In the genomic region with DNA sequence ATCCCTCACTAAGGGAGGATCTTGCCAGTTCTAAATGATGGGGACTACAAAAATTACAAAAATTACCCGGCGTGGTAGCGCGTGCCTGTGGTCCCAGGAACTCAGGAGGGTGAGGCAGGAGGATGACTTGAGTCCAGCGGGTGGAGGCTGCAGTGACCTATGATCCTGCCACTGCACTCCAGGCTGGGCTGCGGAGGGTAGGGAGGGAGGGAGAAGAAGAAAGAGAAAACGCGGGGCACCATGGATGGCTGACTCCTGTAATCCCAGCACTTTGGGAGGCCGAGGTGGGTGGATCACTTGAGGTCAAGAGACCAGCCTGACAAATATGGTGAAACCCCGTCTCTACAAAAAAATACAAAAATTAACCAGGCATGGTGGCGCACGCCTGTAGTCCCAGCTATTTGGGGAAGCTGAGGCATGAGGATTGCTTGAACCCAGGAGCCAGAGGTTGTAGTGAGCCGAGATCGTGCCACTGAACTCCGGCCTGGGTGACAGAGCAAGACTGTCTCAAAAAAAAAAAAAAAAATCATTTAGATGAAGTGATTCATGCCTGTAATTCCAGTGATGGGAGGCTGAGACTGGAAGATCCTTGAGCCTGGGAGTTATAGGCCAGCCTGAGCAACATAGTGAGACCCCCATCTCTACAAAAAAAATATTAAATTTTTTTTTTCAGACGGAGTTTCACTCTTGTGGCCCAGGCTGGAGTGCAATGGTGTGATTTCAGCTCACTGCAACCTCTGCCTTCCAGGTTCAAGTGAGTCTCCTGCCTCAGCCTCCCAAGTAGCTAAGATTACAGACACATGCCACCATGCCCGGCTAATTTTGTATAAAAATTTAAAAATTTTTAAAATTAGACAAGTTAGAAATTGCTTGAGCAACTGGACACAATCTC, we compare ENCODE assay signal across 7 cellular contexts.
DNase-seq lines count a peak whose midpoint lies in the region; ATAC-seq and TF ChIP-seq lines count a peak whose summit lies in the region.
"Not testable (repeated sequence)": the region's sequence is repeated elsewhere in the genome, so short reads cannot be mapped to it uniquely, and the experiment has no call there.

No MANE protein-coding gene starts in this region.

- H3K79me2 ChIP-seq in HCT116 (ENCODE audit: insufficient read depth, low read length): peaks cover 69% of the 10 kb centered on the region

- H3K4me3 ChIP-seq in HCT116 (replicated peaks in 1 of 2; ENCODE audit: low read depth in 1 of 2, low read length in 2 of 2); WERI-Rb-1 (ENCODE audit: low read depth, low read length): not testable (repeated sequence)

- not testable (repeated sequence) for TF ChIP-seq POLR2A in HCT116 (IDR thresholded peaks at IDR 0.05; ENCODE audit: borderline replicate concordance, extremely low read depth, insufficient read depth, insufficient read length)

- RAD21 ChIA-PET in HCT116 (lab: Charles Lee; ENCODE audit: low non-redundant PET in 1 of 2, low total read pairs in 2 of 2, uncharacterized antibody in 2 of 2, unreplicated experiment in 2 of 2): not testable (repeated sequence)

- POLR2A ChIA-PET in HCT116 (lab: Charles Lee); MCF 10A (lab: Yijun Ruan, JAX): not testable (repeated sequence)

- H3K36me3 ChIP-seq in HCT116 (ENCODE audit: control insufficient read depth in 1 of 2, insufficient read depth in 2 of 2, low read length in 2 of 2): not testable (repeated sequence)
- H3K36me3 ChIP-seq in WERI-Rb-1: peaks cover 10% of the 10 kb centered on the region

- BruUV-seq in HCT116 (replicated peaks; lab: Mats Ljungman, UMichigan); MCF 10A (replicated peaks; lab: Mats Ljungman, UMichigan): not testable (repeated sequence)

- not testable (repeated sequence) for TF ChIP-seq RAD21 in HCT116 (IDR thresholded peaks at IDR 0.05; ENCODE audit: low read depth)

- peak overlapping the region; percentile 81 for H3K27ac Mint-ChIP-seq in activated T-cell treated with anti-CD3 and anti-CD28 coated beads, Interleukin-2, amount 50 U/mL, for 72 hours
- H3K27ac Mint-ChIP-seq in MCF 10A (ENCODE audit: low read depth, unreplicated experiment): peak overlapping the region; percentile 75
- H3K27ac Mint-ChIP-seq in naive B cell: peak overlapping the region; percentile 49 to 98 (median 90)

- intact Hi-C loops in HCT116 (cut with micrococcal nuclease); MCF 10A (cut with micrococcal nuclease); left ventricle myocardium superior (cut with micrococcal nuclease): not testable (repeated sequence)

- not testable (repeated sequence) for H3K27me3 Mint-ChIP-seq in activated T-cell treated with anti-CD3 and anti-CD28 coated beads, Interleukin-2, amount 50 U/mL, for 72 hours (ENCODE audit: low read depth); MCF 10A (ENCODE audit: insufficient read depth, unreplicated experiment); naive B cell

- not testable (repeated sequence) for H4K20me1 ChIP-seq in HCT116 (ENCODE audit: insufficient read depth)

- not testable (repeated sequence) for H3K9me3 Mint-ChIP-seq in activated T-cell treated with anti-CD3 and anti-CD28 coated beads, Interleukin-2, amount 50 U/mL, for 72 hours; MCF 10A (ENCODE audit: unreplicated experiment); naive B cell

- CTCF ChIA-PET in HCT116 (lab: Charles Lee): not testable (repeated sequence)
- CTCF ChIA-PET in MCF 10A (lab: Yijun Ruan, JAX): interaction anchor here (0.6 kb wide), 1 partner anchor 60 kb away, joined by 3 read pairs; no protein-coding TSS in a partner anchor

- H3K9me2 ChIP-seq in HCT116 (ENCODE audit: insufficient read depth): not testable (repeated sequence)

- peak overlapping the region; percentile 82; the same call in 1 of the 2 replicates for H3K4me2 ChIP-seq in HCT116 (ENCODE audit: low read length)

- H3K27me3 ChIP-seq in HCT116 (ENCODE audit: insufficient read depth, low read length); WERI-Rb-1 (ENCODE audit: insufficient read depth, low read depth, severe bottlenecking): not testable (repeated sequence)

- not testable (repeated sequence) for H2AFZ ChIP-seq in HCT116 (ENCODE audit: low read depth, low read length, poor library complexity, severe bottlenecking)

- not testable (repeated sequence) for H3K9ac ChIP-seq in HCT116 (ENCODE audit: low read length)

- TF ChIP-seq CTCF in HCT116 (IDR thresholded peaks at IDR 0.05 in 2 of 3, conservative IDR thresholded peaks at IDR 0.05 in 1 of 3; ENCODE audit: borderline replicate concordance in 1 of 3, insufficient read depth in 1 of 3, low read depth in 2 of 3, low read length in 2 of 3); WERI-Rb-1 (IDR thresholded peaks at IDR 0.05; ENCODE audit: low read depth, low read length); MCF 10A (IDR thresholded peaks at IDR 0.05; ENCODE audit: unreplicated experiment): not testable (repeated sequence)

- peaks cover 8 to 20% of the 10 kb centered on the region in 2 experiments for H3K4me1 ChIP-seq in HCT116 (ENCODE audit: control insufficient read depth in 1 of 2, insufficient read depth in 2 of 2, low read length in 2 of 2)

- not testable (repeated sequence) for DNase-seq in HCT116 (ENCODE audit: low read depth, low spot score); activated T-cell treated with anti-CD3 and anti-CD28 coated beads, Interleukin-2, amount 50 U/mL, for 72 hours; MCF 10A (ENCODE audit: unreplicated experiment); naive B cell
- peak; percentile 6 for DNase-seq in WERI-Rb-1
- peak; percentile 27 for DNase-seq in left ventricle myocardium superior
- DNase-seq in stimulated activated CD4-positive, alpha-beta T cell treated with anti-CD3 and anti-CD28 coated beads, Interleukin-15, amount 100 ng/mL, for 24 hours: peak; percentile 1

- ATAC-seq in HCT116; activated T-cell treated with anti-CD3 and anti-CD28 coated beads, Interleukin-2, amount 50 U/mL, for 72 hours (replicated peaks in 1 of 2); left ventricle myocardium superior; naive B cell (ENCODE audit: low read depth in 2 of 2): not testable (repeated sequence)

- H3K36me3 Mint-ChIP-seq in activated T-cell treated with anti-CD3 and anti-CD28 coated beads, Interleukin-2, amount 50 U/mL, for 72 hours (ENCODE audit: insufficient read depth in 2 of 2): peaks cover 1 to 15% of the 10 kb centered on the region in 2 donors
- H3K36me3 Mint-ChIP-seq in MCF 10A (ENCODE audit: insufficient read depth, unreplicated experiment): peaks cover 36% of the 10 kb centered on the region
- H3K36me3 Mint-ChIP-seq in naive B cell: not testable (repeated sequence)

- H3K4me1 Mint-ChIP-seq in activated T-cell treated with anti-CD3 and anti-CD28 coated beads, Interleukin-2, amount 50 U/mL, for 72 hours (ENCODE audit: low read depth): peaks cover 47% of the 10 kb centered on the region
- H3K4me1 Mint-ChIP-seq in MCF 10A (ENCODE audit: insufficient read depth, unreplicated experiment): not testable (repeated sequence)
- peaks cover 29 to 49% (median 46%) of the 10 kb centered on the region in 3 donors for H3K4me1 Mint-ChIP-seq in naive B cell

- not testable (repeated sequence) for H3K4me3 Mint-ChIP-seq in activated T-cell treated with anti-CD3 and anti-CD28 coated beads, Interleukin-2, amount 50 U/mL, for 72 hours
- H3K4me3 Mint-ChIP-seq in MCF 10A (ENCODE audit: unreplicated experiment) (peak overlapping the region; percentile 16), naive B cell (peak overlapping the region in 6 of 8 donors; percentile 49 to 92 (median 86))

- H3K9me3 ChIP-seq in HCT116 (ENCODE audit: control insufficient read depth in 1 of 2, insufficient read depth in 1 of 2, low read depth in 1 of 2, low read length in 2 of 2); WERI-Rb-1 (ENCODE audit: severe bottlenecking): not testable (repeated sequence)

- peak overlapping the region; percentile 94 for H3K27ac ChIP-seq in HCT116 (ENCODE audit: low read depth, low read length)
- not testable (repeated sequence) for H3K27ac ChIP-seq in WERI-Rb-1
